ENCODE assay signal across 1 cellular context in the genomic region with DNA sequence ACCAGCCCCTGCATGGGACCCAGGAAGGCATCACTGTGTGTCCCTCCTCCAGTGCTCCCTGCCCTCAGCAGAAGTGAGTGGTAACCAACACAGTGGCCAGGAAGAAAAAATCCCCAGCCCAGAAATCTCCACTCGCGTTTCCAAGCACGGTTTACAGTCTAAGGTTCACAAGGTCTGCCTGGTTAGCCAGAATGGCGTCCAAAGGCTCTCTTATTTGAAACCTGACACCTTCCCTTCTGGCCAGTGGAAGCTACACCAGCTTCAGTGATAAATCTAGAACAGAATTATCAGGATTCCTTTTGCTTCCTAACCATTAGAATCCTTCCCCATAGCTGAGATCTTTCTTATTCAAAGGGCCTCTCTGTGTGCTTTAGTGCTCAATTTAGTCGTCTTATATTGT.
TF ChIP-seq lines count a peak whose summit lies in the region.

No MANE protein-coding gene starts in this region.

TF ChIP-seq in GM23338, 12 proteins besides CTCF, POLR2A, EP300 and RAD21 (continued from another document):
- TF ChIP-seq, protein P1, sequence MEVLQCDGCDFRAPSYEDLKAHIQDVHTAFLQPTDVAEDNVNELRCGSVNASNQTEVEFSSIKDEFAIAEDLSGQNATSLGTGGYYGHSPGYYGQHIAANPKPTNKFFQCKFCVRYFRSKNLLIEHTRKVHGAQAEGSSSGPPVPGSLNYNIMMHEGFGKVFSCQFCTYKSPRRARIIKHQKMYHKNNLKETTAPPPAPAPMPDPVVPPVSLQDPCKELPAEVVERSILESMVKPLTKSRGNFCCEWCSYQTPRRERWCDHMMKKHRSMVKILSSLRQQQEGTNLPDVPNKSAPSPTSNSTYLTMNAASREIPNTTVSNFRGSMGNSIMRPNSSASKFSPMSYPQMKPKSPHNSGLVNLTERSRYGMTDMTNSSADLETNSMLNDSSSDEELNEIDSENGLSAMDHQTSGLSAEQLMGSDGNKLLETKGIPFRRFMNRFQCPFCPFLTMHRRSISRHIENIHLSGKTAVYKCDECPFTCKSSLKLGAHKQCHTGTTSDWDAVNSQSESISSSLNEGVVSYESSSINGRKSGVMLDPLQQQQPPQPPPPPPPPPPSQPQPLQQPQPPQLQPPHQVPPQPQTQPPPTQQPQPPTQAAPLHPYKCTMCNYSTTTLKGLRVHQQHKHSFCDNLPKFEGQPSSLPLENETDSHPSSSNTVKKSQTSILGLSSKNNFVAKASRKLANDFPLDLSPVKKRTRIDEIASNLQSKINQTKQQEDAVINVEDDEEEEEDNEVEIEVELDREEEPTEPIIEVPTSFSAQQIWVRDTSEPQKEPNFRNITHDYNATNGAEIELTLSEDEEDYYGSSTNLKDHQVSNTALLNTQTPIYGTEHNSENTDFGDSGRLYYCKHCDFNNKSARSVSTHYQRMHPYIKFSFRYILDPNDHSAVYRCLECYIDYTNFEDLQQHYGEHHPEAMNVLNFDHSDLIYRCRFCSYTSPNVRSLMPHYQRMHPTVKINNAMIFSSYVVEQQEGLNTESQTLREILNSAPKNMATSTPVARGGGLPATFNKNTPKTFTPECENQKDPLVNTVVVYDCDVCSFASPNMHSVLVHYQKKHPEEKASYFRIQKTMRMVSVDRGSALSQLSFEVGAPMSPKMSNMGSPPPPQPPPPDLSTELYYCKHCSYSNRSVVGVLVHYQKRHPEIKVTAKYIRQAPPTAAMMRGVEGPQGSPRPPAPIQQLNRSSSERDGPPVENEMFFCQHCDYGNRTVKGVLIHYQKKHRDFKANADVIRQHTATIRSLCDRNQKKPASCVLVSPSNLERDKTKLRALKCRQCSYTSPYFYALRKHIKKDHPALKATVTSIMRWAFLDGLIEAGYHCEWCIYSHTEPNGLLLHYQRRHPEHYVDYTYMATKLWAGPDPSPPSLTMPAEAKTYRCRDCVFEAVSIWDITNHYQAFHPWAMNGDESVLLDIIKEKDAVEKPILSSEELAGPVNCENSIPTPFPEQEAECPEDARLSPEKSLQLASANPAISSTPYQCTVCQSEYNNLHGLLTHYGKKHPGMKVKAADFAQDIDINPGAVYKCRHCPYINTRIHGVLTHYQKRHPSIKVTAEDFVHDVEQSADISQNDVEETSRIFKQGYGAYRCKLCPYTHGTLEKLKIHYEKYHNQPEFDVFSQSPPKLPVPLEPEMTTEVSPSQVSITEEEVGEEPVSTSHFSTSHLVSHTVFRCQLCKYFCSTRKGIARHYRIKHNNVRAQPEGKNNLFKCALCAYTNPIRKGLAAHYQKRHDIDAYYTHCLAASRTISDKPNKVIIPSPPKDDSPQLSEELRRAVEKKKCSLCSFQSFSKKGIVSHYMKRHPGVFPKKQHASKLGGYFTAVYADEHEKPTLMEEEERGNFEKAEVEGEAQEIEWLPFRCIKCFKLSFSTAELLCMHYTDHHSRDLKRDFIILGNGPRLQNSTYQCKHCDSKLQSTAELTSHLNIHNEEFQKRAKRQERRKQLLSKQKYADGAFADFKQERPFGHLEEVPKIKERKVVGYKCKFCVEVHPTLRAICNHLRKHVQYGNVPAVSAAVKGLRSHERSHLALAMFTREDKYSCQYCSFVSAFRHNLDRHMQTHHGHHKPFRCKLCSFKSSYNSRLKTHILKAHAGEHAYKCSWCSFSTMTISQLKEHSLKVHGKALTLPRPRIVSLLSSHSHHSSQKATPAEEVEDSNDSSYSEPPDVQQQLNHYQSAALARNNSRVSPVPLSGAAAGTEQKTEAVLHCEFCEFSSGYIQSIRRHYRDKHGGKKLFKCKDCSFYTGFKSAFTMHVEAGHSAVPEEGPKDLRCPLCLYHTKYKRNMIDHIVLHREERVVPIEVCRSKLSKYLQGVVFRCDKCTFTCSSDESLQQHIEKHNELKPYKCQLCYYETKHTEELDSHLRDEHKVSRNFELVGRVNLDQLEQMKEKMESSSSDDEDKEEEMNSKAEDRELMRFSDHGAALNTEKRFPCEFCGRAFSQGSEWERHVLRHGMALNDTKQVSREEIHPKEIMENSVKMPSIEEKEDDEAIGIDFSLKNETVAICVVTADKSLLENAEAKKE (CRISPR knock-in tag; IDR thresholded peaks at IDR 0.05): no peak
- no peak for TF ChIP-seq EZH2phosphoT487 (IDR thresholded peaks at IDR 0.05; ENCODE audit: unreplicated experiment)
- no peak for TF ChIP-seq NANOG (IDR thresholded peaks at IDR 0.05; ENCODE audit: borderline replicate concordance)
